23 cellular contexts compared by ENCODE assay signal in the genomic region with DNA sequence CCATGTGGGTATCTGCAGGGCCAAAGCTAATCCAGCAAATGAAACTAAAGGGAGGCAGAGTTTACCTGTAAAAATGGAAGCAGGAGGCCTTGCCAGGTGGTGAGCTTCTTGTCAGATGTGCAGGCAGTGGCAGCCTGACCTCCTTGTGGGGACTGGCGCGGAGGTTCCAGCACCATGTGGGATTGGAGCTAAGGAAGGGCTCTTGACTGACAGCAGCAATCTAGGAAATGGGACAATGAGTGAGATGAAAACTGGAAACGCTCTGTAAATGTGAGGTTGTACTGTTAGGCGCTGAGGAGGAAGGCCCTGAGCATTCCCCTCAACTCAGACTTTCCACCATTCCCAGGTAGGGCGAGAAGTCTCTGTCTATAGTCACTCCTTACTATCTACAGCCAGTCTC.
"Had no signal": no experiment of that assay in that cellular context is flagged by ENCODE, and none has a peak within 500 bp of the region (broad histone marks: within the 10 kb centered on the region; RNA-seq: fewer than 3 reads in every experiment).

No MANE protein-coding gene starts in this region.

- DNase-seq: dermis blood vessel endothelial cell; effector memory CD4-positive, alpha-beta T cell; erythroblast; hypothalamus; immature natural killer cell; natural killer cell; right lobe of liver; small intestine; stimulated activated CD4-positive, alpha-beta T cell treated with anti-CD3 and anti-CD28 coated beads, Interleukin-15, amount 100 ng/mL, for 24 hours; stimulated activated CD4-positive, alpha-beta T cell treated with anti-CD3 and anti-CD28 coated beads, Interleukin-2, amount 100 ng/mL, for 48 hours; stimulated activated naive B cell treated with anti-CD40 and anti-IgM and Interleukin-4, amounts not matched to agents 10 μg/mL and 1 μg/mL and 100 μg/mL, for 72 hours; upper lobe of left lung; uterus had no signal

- H3K9me3 Mint-ChIP-seq: natural killer cell; stimulated activated naive B cell treated with anti-CD40 and anti-IgM and Interleukin-4, amounts not matched to agents 10 μg/mL and 1 μg/mL and 100 μg/mL, for 72 hours; stimulated activated naive CD8-positive, alpha-beta T cell treated with anti-CD3 and anti-CD28 coated beads, Interleukin-15, Interleukin-2, amounts not matched to agents 100 ng/mL and 50 ng/mL, for 24 hours had no signal

- H3K4me3 Mint-ChIP-seq: immature natural killer cell; memory B cell; natural killer cell; stimulated activated naive B cell treated with anti-CD40 and anti-IgM and Interleukin-4, amounts not matched to agents 10 μg/mL and 1 μg/mL and 100 μg/mL, for 72 hours; stimulated activated naive CD8-positive, alpha-beta T cell treated with anti-CD3 and anti-CD28 coated beads, Interleukin-15, Interleukin-2, amounts not matched to agents 100 ng/mL and 50 ng/mL, for 24 hours had no signal

- H3K4me1 ChIP-seq: parathyroid adenoma, uterus had no signal

- H3K9ac ChIP-seq: parathyroid adenoma had no signal

- H3K4me3 ChIP-seq: coronary artery, lung, right lobe of liver, thoracic aorta, tibial nerve, upper lobe of left lung, uterus had no signal

- H3K79me2 ChIP-seq: parathyroid adenoma had no signal

- H3K36me3 ChIP-seq: neutrophil, right lobe of liver, thoracic aorta, tibial nerve, upper lobe of left lung, uterus had no signal

- H3K27ac Mint-ChIP-seq: immature natural killer cell; memory B cell; natural killer cell; progenitor cell of endocrine pancreas; stimulated activated naive B cell treated with anti-CD40 and anti-IgM and Interleukin-4, amounts not matched to agents 10 μg/mL and 1 μg/mL and 100 μg/mL, for 72 hours; stimulated activated naive CD8-positive, alpha-beta T cell treated with anti-CD3 and anti-CD28 coated beads, Interleukin-15, Interleukin-2, amounts not matched to agents 100 ng/mL and 50 ng/mL, for 24 hours had no signal

- H2AFZ ChIP-seq: parathyroid adenoma had no signal

- H3K36me3 Mint-ChIP-seq: memory B cell; natural killer cell; stimulated activated naive B cell treated with anti-CD40 and anti-IgM and Interleukin-4, amounts not matched to agents 10 μg/mL and 1 μg/mL and 100 μg/mL, for 72 hours had no signal

- H3K27me3 ChIP-seq: right lobe of liver, tibial nerve, upper lobe of left lung, uterus had no signal

- H3K27ac ChIP-seq: coronary artery, neutrophil, parathyroid adenoma, right lobe of liver, thoracic aorta, tibial nerve, upper lobe of left lung, uterus had no signal

- H3K9me3 ChIP-seq: neutrophil, right lobe of liver, thoracic aorta, tibial nerve, upper lobe of left lung, uterus had no signal

- H3K27me3 Mint-ChIP-seq: progenitor cell of endocrine pancreas had no signal

- ATAC-seq: left lobe of liver; natural killer cell; right lobe of liver; stimulated activated naive B cell treated with anti-CD40 and anti-IgM and Interleukin-4, amounts not matched to agents 10 μg/mL and 1 μg/mL and 100 μg/mL, for 72 hours had no signal
